In the genomic region with DNA sequence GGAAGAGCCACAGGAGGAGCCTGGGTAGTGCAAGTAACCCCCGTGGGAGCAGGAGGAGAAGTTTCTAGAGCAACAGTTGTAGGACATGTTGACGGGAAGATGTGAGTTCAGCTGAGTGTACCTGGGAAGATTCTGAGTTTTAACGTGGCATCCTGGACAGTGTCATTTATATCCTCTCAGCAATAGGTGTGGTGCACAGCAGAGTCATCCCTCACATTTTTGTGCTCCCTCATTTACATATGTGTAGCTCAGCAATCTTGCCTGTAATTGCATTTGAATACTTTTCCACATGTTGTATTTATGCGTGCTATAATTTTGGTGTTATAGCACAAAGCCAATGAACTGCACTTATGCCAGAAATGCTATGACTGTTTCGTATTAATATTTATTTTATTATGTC, we compare ENCODE assay signal across 34 cellular contexts. TPM values are rescaled to one million over a fixed set of nuclear protein-coding genes. Genes with fewer than 3 reads are reported as not detected.
"Had no signal": no experiment of that assay in that cellular context is flagged by ENCODE, and none has a peak within 500 bp of the region (broad histone marks: within the 10 kb centered on the region; RNA-seq: fewer than 3 reads in every experiment).

Gene KRTAP13-3 (minus strand): TSS at position 101 of the 400 bp plus-strand sequence. CDS start 14 bp downstream, at position 87.

- H3K9me3 Mint-ChIP-seq: activated CD4-positive, alpha-beta memory T cell treated with anti-CD3 and anti-CD28 coated beads, Interleukin-2, amount 10 ng/mL, durations not matched to agents 7 days and 5 days; activated CD4-positive, alpha-beta T cell treated with anti-CD3 and anti-CD28 coated beads, Interleukin-2, amount 10 ng/mL, durations not matched to agents 24 days and 14 days; activated naive CD4-positive, alpha-beta T cell treated with anti-CD3 and anti-CD28 coated beads, Interleukin-2, amount 10 ng/mL, durations not matched to agents 7 days and 5 days; activated naive CD4-positive, alpha-beta T cell treated with anti-CD3 and anti-CD28 coated beads, Interleukin-2, amount 50 U/mL, for 72 hours; activated naive CD8-positive, alpha-beta T cell treated with anti-CD3 and anti-CD28 coated beads, Interleukin-2, amount 10 ng/mL, durations not matched to agents 7 days and 5 days; activated T-cell treated with anti-CD3 and anti-CD28 coated beads, Interleukin-2, amount 50 U/mL, for 24 hours; activated T-cell treated with anti-CD3 and anti-CD28 coated beads, Interleukin-2, amount 50 U/mL, for 72 hours; brain; T-helper 2 cell treated with Interferon-gamma antibody and Interleukin-4, amounts not matched to agents 5 μg/mL and 100 μg/mL, for 36 hours had no signal

- H3K4me1 Mint-ChIP-seq: activated CD4-positive, alpha-beta memory T cell treated with anti-CD3 and anti-CD28 coated beads, Interleukin-2, amount 10 ng/mL, durations not matched to agents 7 days and 5 days; activated CD4-positive, alpha-beta T cell treated with anti-CD3 and anti-CD28 coated beads for 36 hours; activated CD4-positive, alpha-beta T cell treated with anti-CD3 and anti-CD28 coated beads, Interleukin-2, amount 10 ng/mL, durations not matched to agents 24 days and 14 days; activated naive CD4-positive, alpha-beta T cell treated with anti-CD3 and anti-CD28 coated beads, Interleukin-2, amount 10 ng/mL, durations not matched to agents 7 days and 5 days; activated naive CD8-positive, alpha-beta T cell treated with anti-CD3 and anti-CD28 coated beads, Interleukin-2, amount 10 ng/mL, durations not matched to agents 7 days and 5 days; brain; T-helper 17 cell had no signal

- H3K27me3 ChIP-seq: ascending aorta, breast epithelium, cardiac muscle cell, colonic mucosa, esophagus muscularis mucosa, gastrocnemius medialis, heart left ventricle had no signal

- H3K4me3 Mint-ChIP-seq: activated CD4-positive, alpha-beta memory T cell treated with anti-CD3 and anti-CD28 coated beads, Interleukin-2, amount 10 ng/mL, durations not matched to agents 7 days and 5 days; activated CD4-positive, alpha-beta T cell treated with anti-CD3 and anti-CD28 coated beads for 36 hours; activated CD4-positive, alpha-beta T cell treated with anti-CD3 and anti-CD28 coated beads, Interleukin-2, amount 10 ng/mL, durations not matched to agents 24 days and 14 days; activated naive CD4-positive, alpha-beta T cell treated with anti-CD3 and anti-CD28 coated beads, Interleukin-2, amount 10 ng/mL, durations not matched to agents 7 days and 5 days; activated naive CD8-positive, alpha-beta T cell treated with anti-CD3 and anti-CD28 coated beads, Interleukin-2, amount 10 ng/mL, durations not matched to agents 7 days and 5 days; activated T-cell treated with anti-CD3 and anti-CD28 coated beads, Interleukin-2, amount 50 U/mL, for 24 hours; activated T-cell treated with anti-CD3 and anti-CD28 coated beads, Interleukin-2, amount 50 U/mL, for 72 hours; brain; T-helper 17 cell; T-helper 2 cell treated with Interferon-gamma antibody and Interleukin-4, amounts not matched to agents 5 μg/mL and 100 μg/mL, for 36 hours had no signal

- H3K27ac Mint-ChIP-seq: activated CD4-positive, alpha-beta memory T cell treated with anti-CD3 and anti-CD28 coated beads, Interleukin-2, amount 10 ng/mL, durations not matched to agents 7 days and 5 days; activated CD4-positive, alpha-beta T cell treated with anti-CD3 and anti-CD28 coated beads for 36 hours; activated CD4-positive, alpha-beta T cell treated with anti-CD3 and anti-CD28 coated beads, Interleukin-2, amount 10 ng/mL, durations not matched to agents 24 days and 14 days; activated naive CD4-positive, alpha-beta T cell treated with anti-CD3 and anti-CD28 coated beads, Interleukin-2, amount 10 ng/mL, durations not matched to agents 7 days and 5 days; activated naive CD4-positive, alpha-beta T cell treated with anti-CD3 and anti-CD28 coated beads, Interleukin-2, amount 50 U/mL, for 72 hours; activated naive CD8-positive, alpha-beta T cell treated with anti-CD3 and anti-CD28 coated beads, Interleukin-2, amount 10 ng/mL, durations not matched to agents 7 days and 5 days; activated T-cell treated with anti-CD3 and anti-CD28 coated beads, Interleukin-2, amount 50 U/mL, for 24 hours; activated T-cell treated with anti-CD3 and anti-CD28 coated beads, Interleukin-2, amount 50 U/mL, for 72 hours; brain; T-helper 17 cell; T-helper 2 cell treated with Interferon-gamma antibody and Interleukin-4, amounts not matched to agents 5 μg/mL and 100 μg/mL, for 36 hours had no signal

- H3K9me3 ChIP-seq: ascending aorta, breast epithelium, colonic mucosa, esophagus muscularis mucosa, gastrocnemius medialis, heart left ventricle had no signal

- H3K4me3 ChIP-seq: ascending aorta, breast epithelium, cardiac muscle cell, colonic mucosa, esophagus muscularis mucosa, gastrocnemius medialis, heart left ventricle had no signal

- H3K27ac ChIP-seq: ascending aorta, breast epithelium, cardiac muscle cell, colonic mucosa, esophagus muscularis mucosa, foreskin keratinocyte, gastrocnemius medialis, heart left ventricle, WERI-Rb-1 had no signal

- H3K4me1 ChIP-seq: ascending aorta, breast epithelium, colonic mucosa, esophagus muscularis mucosa, foreskin keratinocyte, gastrocnemius medialis, heart left ventricle had no signal

- DNase-seq: activated CD4-positive, alpha-beta memory T cell treated with anti-CD3 and anti-CD28 coated beads, Interleukin-2, amount 10 ng/mL, durations not matched to agents 7 days and 5 days; activated CD4-positive, alpha-beta T cell treated with anti-CD3 and anti-CD28 coated beads for 36 hours; activated CD4-positive, alpha-beta T cell treated with anti-CD3 and anti-CD28 coated beads, Interleukin-2, amount 10 ng/mL, durations not matched to agents 24 days and 14 days; activated CD4-positive, CD25-positive, alpha-beta regulatory T cell; activated CD4-positive, CD25-positive, alpha-beta regulatory T cell treated with anti-CD3 and anti-CD28 coated beads, Interleukin-2, amount 50 U/mL, for 72 hours; activated CD8-positive, alpha-beta memory T cell treated with anti-CD3 and anti-CD28 coated beads, Interleukin-2, amount 50 U/mL, for 48 hours; activated gamma-delta T cell; activated naive CD4-positive, alpha-beta T cell; activated naive CD4-positive, alpha-beta T cell treated with anti-CD3 and anti-CD28 coated beads, Interleukin-2, amount 10 ng/mL, durations not matched to agents 7 days and 5 days; activated naive CD8-positive, alpha-beta T cell treated with anti-CD3 and anti-CD28 coated beads, Interleukin-2, amount 10 ng/mL, durations not matched to agents 7 days and 5 days; activated T-cell treated with anti-CD3 and anti-CD28 coated beads for 4 hours; activated T-cell treated with anti-CD3 and anti-CD28 coated beads, Interleukin-2, amount 50 U/mL, for 24 hours; activated T-cell treated with anti-CD3 and anti-CD28 coated beads, Interleukin-2, amount 50 U/mL, for 72 hours; central memory CD4-positive, alpha-beta T cell; cerebellar nuclear complex; colonic mucosa; effector memory CD4-positive, alpha-beta T cell; erythroblast; foreskin keratinocyte; gastrocnemius medialis; glutamatergic neuron; T-helper 1 cell; T-helper 17 cell; T1000; WERI-Rb-1 had no signal

- H3K36me3 ChIP-seq: ascending aorta, breast epithelium, cardiac muscle cell, colonic mucosa, esophagus muscularis mucosa, gastrocnemius medialis, heart left ventricle, WERI-Rb-1 had no signal

- H3K27me3 Mint-ChIP-seq: activated CD4-positive, alpha-beta T cell treated with anti-CD3 and anti-CD28 coated beads, Interleukin-2, amount 10 ng/mL, durations not matched to agents 24 days and 14 days; activated naive CD8-positive, alpha-beta T cell treated with anti-CD3 and anti-CD28 coated beads, Interleukin-2, amount 10 ng/mL, durations not matched to agents 7 days and 5 days; brain had no signal

- ATAC-seq: activated CD4-positive, alpha-beta T cell treated with anti-CD3 and anti-CD28 coated beads for 36 hours; activated naive CD4-positive, alpha-beta T cell treated with anti-CD3 and anti-CD28 coated beads, Interleukin-2, amount 50 U/mL, for 72 hours; activated T-cell treated with anti-CD3 and anti-CD28 coated beads, Interleukin-2, amount 50 U/mL, for 72 hours; foreskin keratinocyte; gastrocnemius medialis; heart left ventricle; T-helper 17 cell had no signal

- H3K36me3 Mint-ChIP-seq: activated naive CD4-positive, alpha-beta T cell treated with anti-CD3 and anti-CD28 coated beads, Interleukin-2, amount 10 ng/mL, durations not matched to agents 7 days and 5 days; activated naive CD4-positive, alpha-beta T cell treated with anti-CD3 and anti-CD28 coated beads, Interleukin-2, amount 50 U/mL, for 72 hours; activated naive CD8-positive, alpha-beta T cell treated with anti-CD3 and anti-CD28 coated beads, Interleukin-2, amount 10 ng/mL, durations not matched to agents 7 days and 5 days; brain had no signal

RNA-seq across cellular contexts. Expression of gene KRTAP13-3, which starts in this region (rescaled TPM):
- total RNA-seq: activated CD4-positive, alpha-beta memory T cell treated with anti-CD3 and anti-CD28 coated beads, Interleukin-2, amount 10 ng/mL, durations not matched to agents 7 days and 5 days; activated CD4-positive, alpha-beta T cell treated with anti-CD3 and anti-CD28 coated beads for 36 hours; activated CD4-positive, alpha-beta T cell treated with anti-CD3 and anti-CD28 coated beads, Interleukin-2, amount 10 ng/mL, durations not matched to agents 24 days and 14 days; activated naive CD4-positive, alpha-beta T cell treated with anti-CD3 and anti-CD28 coated beads, Interleukin-2, amount 50 U/mL, for 72 hours; activated naive CD8-positive, alpha-beta T cell treated with anti-CD3 and anti-CD28 coated beads, Interleukin-2, amount 10 ng/mL, durations not matched to agents 7 days and 5 days; activated T-cell treated with anti-CD3 and anti-CD28 coated beads, Interleukin-2, amount 50 U/mL, for 72 hours; ascending aorta; breast epithelium; cardiac muscle cell; colonic mucosa; dermis microvascular lymphatic vessel endothelial cell; esophagus muscularis mucosa; foreskin keratinocyte; gastrocnemius medialis; heart left ventricle; T-helper 17 cell had no signal
- polyA plus RNA-seq: cardiac muscle cell, foreskin keratinocyte, heart left ventricle had no signal
